In the genomic region with DNA sequence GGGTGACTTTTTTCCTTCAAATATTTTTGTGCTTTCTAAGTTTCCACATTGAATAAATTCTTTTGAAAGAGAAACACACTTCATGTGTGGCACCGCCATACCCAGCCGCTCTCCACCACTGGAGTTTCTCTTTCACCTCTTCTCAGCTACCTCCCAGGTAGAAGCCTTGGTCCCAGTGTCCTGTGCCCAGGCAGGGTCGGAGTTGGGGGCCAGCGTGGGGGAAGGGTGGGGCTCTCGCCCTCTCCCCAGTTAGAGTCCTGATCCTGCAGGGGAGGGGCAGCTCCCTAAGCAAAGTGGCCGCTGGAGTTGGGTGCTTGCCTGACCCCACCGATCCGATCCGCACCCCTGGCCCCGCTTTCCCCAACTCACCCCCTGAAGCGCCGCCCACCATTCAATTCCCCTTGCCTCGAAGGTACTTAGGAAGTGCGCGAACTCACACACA, we compare ENCODE assay signal across 8 cellular contexts. TPM values are rescaled to one million over a fixed set of nuclear protein-coding genes. Genes with fewer than 3 reads are reported as not detected.
A peak's percentile ranks its signal among the peaks of the same experiment; 100 is the strongest.
DNase-seq lines count a peak whose midpoint lies in the region; ATAC-seq and TF ChIP-seq lines count a peak whose summit lies in the region.

No MANE protein-coding gene starts in this region.

- H3K4me1 Mint-ChIP-seq in activated naive CD4-positive, alpha-beta T cell treated with anti-CD3 and anti-CD28 coated beads for 36 hours (ENCODE audit: low read depth) = peaks cover 15% of the 10 kb centered on the region
- peaks cover 35% of the 10 kb centered on the region for H3K4me1 Mint-ChIP-seq in memory B cell

- H3K4me3 Mint-ChIP-seq in activated naive CD4-positive, alpha-beta T cell treated with anti-CD3 and anti-CD28 coated beads for 36 hours = peak overlapping the region; percentile 69
- H3K4me3 Mint-ChIP-seq in memory B cell = peak overlapping the region; percentile 91

- 4% methylated on average over 11 to 15 of the region's 15 CpGs for WGBS in body of pancreas, 2 donors

- peak overlapping the region; percentile 86 to 96 (median 90) for H3K27ac ChIP-seq in body of pancreas
- peak overlapping the region; percentile 58 for H3K27ac ChIP-seq in upper lobe of right lung

- no peak for DNase-seq in activated naive CD4-positive, alpha-beta T cell treated with anti-CD3 and anti-CD28 coated beads for 36 hours
- no peak for DNase-seq in activated naive CD4-positive, alpha-beta T cell (lab: John Stamatoyannopoulos, UW)
- DNase-seq in body of pancreas = peak in 1 of 4 donors; percentile 37
- no peak for DNase-seq in memory B cell (ENCODE audit: low spot score in 2 of 2)
- no peak for DNase-seq in upper lobe of right lung
- no peak for DNase-seq in stimulated activated CD4-positive, alpha-beta T cell treated with anti-CD3 and anti-CD28 coated beads, Interleukin-4, amount 100 ng/mL, for 4 hours

- TF ChIP-seq POLR2A in body of pancreas (IDR thresholded peaks at IDR 0.05) = no peak

- H3K4me3 ChIP-seq in body of pancreas (peak overlapping the region; percentile 26 to 86), upper lobe of right lung (peak overlapping the region; percentile 73)

- H3K27me3 ChIP-seq in body of pancreas = no peaks in the 10 kb centered on the region
- H3K27me3 ChIP-seq in upper lobe of right lung = no peaks in the 10 kb centered on the region

- H3K9me3 ChIP-seq in body of pancreas = no peaks in the 10 kb centered on the region
- no peaks in the 10 kb centered on the region for H3K9me3 ChIP-seq in upper lobe of right lung

- CTCF ChIA-PET in activated naive CD4-positive, alpha-beta T cell treated with anti-CD3 and anti-CD28 coated beads for 36 hours (lab: Charles Lee) = no interaction called here

- peaks cover 22% of the 10 kb centered on the region for H3K27me3 Mint-ChIP-seq in activated naive CD4-positive, alpha-beta T cell treated with anti-CD3 and anti-CD28 coated beads for 36 hours (ENCODE audit: low read depth)
- H3K27me3 Mint-ChIP-seq in memory B cell = no peaks in the 10 kb centered on the region

- ATAC-seq in body of pancreas (peak; percentile 4), memory B cell (ENCODE audit: low read depth) (peak; percentile 21), upper lobe of right lung (no peak), GM19395 (IDR thresholded peaks at IDR 0.05; ENCODE audit: unreplicated experiment) (no peak), HG03571 (IDR thresholded peaks at IDR 0.05; ENCODE audit: unreplicated experiment) (no peak)

- H3K36me3 ChIP-seq in body of pancreas (replicated peaks in 1 of 2; ENCODE audit: insufficient read depth in 1 of 2, low read depth in 2 of 2) (no peaks in the 10 kb centered on the region), upper lobe of right lung (no peaks in the 10 kb centered on the region)

- intact Hi-C loops in activated naive CD4-positive, alpha-beta T cell treated with anti-CD3 and anti-CD28 coated beads for 36 hours (cut with micrococcal nuclease) = loop anchor here (5.0 kb wide), 2 partner anchors 52 to 162 kb away; a partner anchor contains a TSS
- intact Hi-C loops in body of pancreas (cut with DNase I) = no loop called here
- intact Hi-C loops in upper lobe of right lung (cut with DNase I) = no loop called here

- no peak overlapping the region for H3K27ac Mint-ChIP-seq in activated naive CD4-positive, alpha-beta T cell treated with anti-CD3 and anti-CD28 coated beads for 36 hours
- peak overlapping the region; percentile 86 for H3K27ac Mint-ChIP-seq in memory B cell

- no peaks in the 10 kb centered on the region for H3K36me3 Mint-ChIP-seq in activated naive CD4-positive, alpha-beta T cell treated with anti-CD3 and anti-CD28 coated beads for 36 hours (ENCODE audit: low read depth)
- H3K36me3 Mint-ChIP-seq in memory B cell = peaks cover 1% of the 10 kb centered on the region

- peaks cover 74% of the 10 kb centered on the region for H3K4me1 ChIP-seq in body of pancreas
- peaks cover 22% of the 10 kb centered on the region for H3K4me1 ChIP-seq in upper lobe of right lung

- H3K9me3 Mint-ChIP-seq in activated naive CD4-positive, alpha-beta T cell treated with anti-CD3 and anti-CD28 coated beads for 36 hours = no peaks in the 10 kb centered on the region
- H3K9me3 Mint-ChIP-seq in memory B cell = no peaks in the 10 kb centered on the region

- TF ChIP-seq CTCF in body of pancreas (IDR thresholded peaks at IDR 0.05) (no peak), upper lobe of right lung (IDR thresholded peaks at IDR 0.05) (no peak)

RNA-seq across cellular contexts. Expression of a gene that starts 0.8 kb away (rescaled TPM):
- 1 to 10 TPM; 1.9 to 2.6 TPM for total RNA-seq in activated naive CD4-positive, alpha-beta T cell treated with anti-CD3 and anti-CD28 coated beads for 36 hours
- total RNA-seq in body of pancreas = 10 to 100 TPM; 53.7 to 54.7 TPM
- total RNA-seq in upper lobe of right lung = 19.3 TPM

Comparison
In these comparisons a context has a peak if more than half of its experiments do, and no peak if none do; other contexts are left out.
1. ATAC-seq: peak in body of pancreas (single experiment) and memory B cell (single experiment); none in upper lobe of right lung (single experiment), GM19395 (single experiment) and HG03571 (single experiment).